18 cellular contexts compared by ENCODE assay signal in the genomic region with DNA sequence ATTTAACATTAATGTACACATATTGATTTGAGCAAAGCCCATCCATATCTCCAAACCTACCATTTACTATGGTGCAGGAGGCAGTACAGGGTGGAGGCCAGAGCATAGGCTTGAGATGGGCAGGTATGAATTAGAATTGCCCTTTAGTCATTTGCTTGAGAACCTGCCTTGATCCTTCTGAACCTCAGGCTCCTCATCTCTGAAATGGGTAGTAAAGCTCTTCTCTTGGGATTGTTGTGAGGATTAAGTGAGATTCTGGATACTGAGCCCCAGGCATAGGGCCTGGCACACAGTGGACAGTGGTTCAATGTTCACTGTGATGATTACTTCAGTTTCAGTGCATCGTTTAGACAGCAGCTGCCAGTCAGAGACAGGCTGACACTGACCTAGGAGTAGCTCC. TPM values are rescaled to one million over a fixed set of nuclear protein-coding genes. Genes with fewer than 3 reads are reported as not detected.
DNase-seq lines count a peak whose midpoint lies in the region; ATAC-seq, FAIRE-seq and TF ChIP-seq lines count a peak whose summit lies in the region.
"Had no signal": no experiment of that assay in that cellular context is flagged by ENCODE, and none has a peak within 500 bp of the region (broad histone marks: within the 10 kb centered on the region; RNA-seq: fewer than 3 reads in every experiment).

No MANE protein-coding gene starts in this region.

- H3K27ac ChIP-seq in A549 = no peak overlapping the region
- no peak overlapping the region for H3K27ac ChIP-seq in IMR-90 (ENCODE audit: insufficient read depth, low read length)
- H3K27ac ChIP-seq in K562 (ENCODE audit: extremely low read depth, low read depth, low read length) = no peak overlapping the region
- peak overlapping the region in 3 of 4 donors; percentile 25 to 57 (median 25) for H3K27ac ChIP-seq in sigmoid colon
- no peak overlapping the region for H3K27ac ChIP-seq in lower lobe of right lung
- H3K27ac ChIP-seq: BLaER1 treated with 17β-estradiol and CSF1 and Interleukin-3, amounts not matched to agents 10 nM and 100 nM had no signal

- FAIRE-seq in A549 (lab: Jason Lieb, UNC) = no peak
- FAIRE-seq in K562 (lab: Jason Lieb, UNC) = no peak
- FAIRE-seq: D721Med, G401.6, GM12891, GM19239, HTR-8/SVneo had no signal

- dilution Hi-C loops in IMR-90 (cut with HindIII; ENCODE audit: low sequenced_read_pairs, unreplicated experiment) = no loop called here

- H3K36me3 ChIP-seq in IMR-90 (ENCODE audit: control insufficient read depth, insufficient read depth, low read length) = no peaks in the 10 kb centered on the region
- no peaks in the 10 kb centered on the region for H3K36me3 ChIP-seq in K562 (ENCODE audit: control insufficient read depth, insufficient read depth, low read length)
- no peaks in the 10 kb centered on the region for H3K36me3 ChIP-seq in sigmoid colon
- no peaks in the 10 kb centered on the region for H3K36me3 ChIP-seq in lower lobe of right lung
- H3K36me3 ChIP-seq: BLaER1 treated with 17β-estradiol and CSF1 and Interleukin-3, amounts not matched to agents 10 nM and 100 nM; HAP-1 had no signal

- BruUV-seq in IMR-90 (replicated peaks; lab: Mats Ljungman, UMichigan) (no TSS peak), K562 (replicated peaks; lab: Mats Ljungman, UMichigan) (no TSS peak)

- no peak overlapping the region for H2AK9ac ChIP-seq in IMR-90 (replicated peaks; ENCODE audit: low read depth, low read length, poor library complexity)

- no peak overlapping the region for H3K4ac ChIP-seq in IMR-90 (ENCODE audit: low read depth, low read length)

- H3K56ac ChIP-seq in IMR-90 (ENCODE audit: extremely low read depth, insufficient read depth, low read length) = no peak overlapping the region

- H3K79me2 ChIP-seq in K562 (ENCODE audit: control insufficient read depth, insufficient read depth, low read length) = no peaks in the 10 kb centered on the region

- H2AFZ ChIP-seq in IMR-90 (replicated peaks; ENCODE audit: low read length, poor library complexity) (no peak overlapping the region), K562 (ENCODE audit: low read depth, low read length) (no peak overlapping the region)

- ATAC-seq in A549 (no peak), IMR-90 (ENCODE audit: low read depth) (no peak), K562 (no peak), HG03097 (IDR thresholded peaks at IDR 0.05; ENCODE audit: low FRiP score, unreplicated experiment) (no peak), lower lobe of right lung (no peak)

- H3K4me3 ChIP-seq in A549 (no peak overlapping the region), IMR-90 (ENCODE audit: insufficient read depth, low read depth, low read length) (no peak overlapping the region), K562 (no peak overlapping the region), sigmoid colon (no peak overlapping the region), lower lobe of right lung (no peak overlapping the region)
- H3K4me3 ChIP-seq: BLaER1 treated with 17β-estradiol and CSF1 and Interleukin-3, amounts not matched to agents 10 nM and 100 nM; HAP-1 had no signal

- no peak overlapping the region for H2BK5ac ChIP-seq in IMR-90 (ENCODE audit: low read depth, low read length, poor library complexity, severe bottlenecking)

- H3K36me3 Mint-ChIP-seq in type B pancreatic cell = no peaks in the 10 kb centered on the region

- no peak overlapping the region for H2BK20ac ChIP-seq in IMR-90 (ENCODE audit: low read depth, low read length)

- peaks cover 21% of the 10 kb centered on the region for H3K4me1 ChIP-seq in A549
- H3K4me1 ChIP-seq in IMR-90 (ENCODE audit: control insufficient read depth, insufficient read depth, low read length) = peaks cover 6% of the 10 kb centered on the region; the same call in 1 of the 2 replicates
- H3K4me1 ChIP-seq in K562 (replicated peaks in 1 of 2; ENCODE audit: control insufficient read depth in 2 of 2, insufficient read depth in 2 of 2, low read length in 2 of 2) = peaks cover 0 to 9% of the 10 kb centered on the region in 2 experiments; a peak in 3 of 5 replicates
- H3K4me1 ChIP-seq in sigmoid colon = peaks cover 0 to 42% (median 34%) of the 10 kb centered on the region in 4 donors
- H3K4me1 ChIP-seq in lower lobe of right lung = peaks cover 12% of the 10 kb centered on the region
- H3K4me1 ChIP-seq: HAP-1 had no signal

- H3K9ac ChIP-seq in IMR-90 (ENCODE audit: low read depth, low read length) (no peak overlapping the region), K562 (ENCODE audit: insufficient read depth in 1 of 2, low read depth in 2 of 2, low read length in 2 of 2) (no peak overlapping the region)
- H3K9ac ChIP-seq: BLaER1 treated with 17β-estradiol and CSF1 and Interleukin-3, amounts not matched to agents 10 nM and 100 nM had no signal

- no peak for TF ChIP-seq POLR2A in A549 (IDR thresholded peaks at IDR 0.05; ENCODE audit: low read length)
- TF ChIP-seq POLR2A in IMR-90 (IDR thresholded peaks at IDR 0.05; ENCODE audit: low read depth, low read length) = no peak
- no peak for TF ChIP-seq POLR2A in K562 (conservative IDR thresholded peaks at IDR 0.05)
- TF ChIP-seq POLR2A in sigmoid colon (IDR thresholded peaks at IDR 0.05) = no peak

- WGBS in A549 (ENCODE audit: missing lambda C conversion rate) = 82% methylated on average over 1 of the region's 1 CpG
- no CpG with 5 or more reads among the region's 1 CpG for WGBS in IMR-90 (ENCODE audit: extremely low coverage in 2 of 2, insufficient read length in 1 of 2), 2 experiments
- WGBS in K562 (ENCODE audit: insufficient coverage, low coverage, missing lambda C conversion rate) = 5% methylated on average over 1 of the region's 1 CpG
- WGBS in sigmoid colon, 2 donors = 59 to 66% methylated on average over 1 of the region's 1 CpG

- no peak overlapping the region for H4K8ac ChIP-seq in IMR-90 (ENCODE audit: low read depth in 2 of 2, low read length in 2 of 2)

- H3K4me1 Mint-ChIP-seq in type B pancreatic cell (ENCODE audit: unreplicated experiment) = peaks cover 24% of the 10 kb centered on the region

- H2BK120ac ChIP-seq in IMR-90 (ENCODE audit: low read depth, low read length) = no peak overlapping the region

- H4K20me1 ChIP-seq in IMR-90 (ENCODE audit: insufficient read depth, low read length) (peaks cover 14% of the 10 kb centered on the region), K562 (replicated peaks; ENCODE audit: control insufficient read depth, insufficient read depth, low read length) (no peaks in the 10 kb centered on the region)
- H4K20me1 ChIP-seq: BLaER1 treated with 17β-estradiol and CSF1 and Interleukin-3, amounts not matched to agents 10 nM and 100 nM had no signal

- H3K9me3 ChIP-seq in A549 (peaks cover 11% of the 10 kb centered on the region; the same call in 2 of the 3 replicates), IMR-90 (ENCODE audit: control insufficient read depth, insufficient read depth, low read length) (no peaks in the 10 kb centered on the region), K562 (replicated peaks; ENCODE audit: control insufficient read depth, insufficient read depth, low read depth, low read length) (no peaks in the 10 kb centered on the region), sigmoid colon (no peaks in the 10 kb centered on the region), lower lobe of right lung (no peaks in the 10 kb centered on the region)
- H3K9me3 ChIP-seq: Caco-2, HAP-1 had no signal

- 0 out of 2 replicates have a peak overlapping the region, but pooled peaks have one; percentile 24 for H3K23ac ChIP-seq in IMR-90 (ENCODE audit: low read depth, low read length)

- H3K27me3 ChIP-seq in IMR-90 (ENCODE audit: control insufficient read depth, insufficient read depth, low read length) (no peaks in the 10 kb centered on the region), K562 (ENCODE audit: control insufficient read depth in 2 of 2, insufficient read depth in 2 of 2, low read length in 2 of 2) (peaks cover 26 to 29% of the 10 kb centered on the region in 2 experiments), sigmoid colon (no peaks in the 10 kb centered on the region), lower lobe of right lung (ENCODE audit: low read depth) (no peaks in the 10 kb centered on the region)

- POLR2A ChIA-PET in A549 (lab: Yijun Ruan, JAX) = no interaction called here
- POLR2A ChIA-PET in IMR-90 (lab: Charles Lee; ENCODE audit: unreplicated experiment) = no interaction called here
- POLR2A ChIA-PET in K562 (lab: Yijun Ruan, JAX) = interaction anchor here (1.8 kb wide), 1 partner anchor 11 kb away, joined by 6 read pairs; no protein-coding TSS in a partner anchor

- peaks cover 27% of the 10 kb centered on the region for H3K27me3 Mint-ChIP-seq in type B pancreatic cell

- DNase-seq in A549 (ENCODE audit: low read depth in 1 of 2, low spot score in 1 of 2) = no peak
- no peak for DNase-seq in IMR-90
- no peak for DNase-seq in K562 (ENCODE audit: extremely low read depth in 1 of 4, low spot score in 3 of 4)
- no peak for DNase-seq in sigmoid colon
- no peak for DNase-seq in NCI-H2081 treated with DMSO at 0.1 percent for 48 hours (lab: John Stamatoyannopoulos, UW)
- DNase-seq in lower lobe of right lung = no peak
- no peak for DNase-seq in type B pancreatic cell (ENCODE audit: extremely low spot score, unreplicated experiment)
- DNase-seq: 8988T, Caco-2 had no signal

- TF ChIP-seq CTCF in A549 (IDR thresholded peaks at IDR 0.05) = no peak
- no peak for TF ChIP-seq CTCF in IMR-90 (conservative IDR thresholded peaks at IDR 0.05; ENCODE audit: low read depth, low read length)
- TF ChIP-seq CTCF in K562 (IDR thresholded peaks at IDR 0.05 in 2 of 3, conservative IDR thresholded peaks at IDR 0.05 in 1 of 3; ENCODE audit: insufficient read depth in 2 of 3, low read depth in 1 of 3, low read length in 3 of 3) = no peak
- TF ChIP-seq CTCF in sigmoid colon (IDR thresholded peaks at IDR 0.05) = no peak
- TF ChIP-seq CTCF in lower lobe of right lung (IDR thresholded peaks at IDR 0.05) = no peak
- no peak for TF ChIP-seq CTCF in type B pancreatic cell (conservative IDR thresholded peaks at IDR 0.05)

- TF ChIP-seq RAD21 in A549 (conservative IDR thresholded peaks at IDR 0.05 in 1 of 2, IDR thresholded peaks at IDR 0.05 in 1 of 2) (no peak), IMR-90 (IDR thresholded peaks at IDR 0.05; ENCODE audit: low read length) (no peak), K562 (CRISPR knock-in tag; conservative IDR thresholded peaks at IDR 0.05 in 1 of 2, IDR thresholded peaks at IDR 0.05 in 1 of 2) (no peak)

- no peak overlapping the region for H3K14ac ChIP-seq in IMR-90 (replicated peaks; ENCODE audit: low read depth, low read length)

- H2BK15ac ChIP-seq in IMR-90 (ENCODE audit: low read depth, low read length) = no peak overlapping the region

- H2AK5ac ChIP-seq in IMR-90 (ENCODE audit: low read depth, low read length) = 0 out of 2 replicates have a peak overlapping the region, but pooled peaks have one; percentile 15

- no peak for TF ChIP-seq EP300 in A549 (IDR thresholded peaks at IDR 0.05)
- TF ChIP-seq EP300 in K562 (IDR thresholded peaks at IDR 0.05; ENCODE audit: low read length) = no peak
- TF ChIP-seq EP300 in sigmoid colon (IDR thresholded peaks at IDR 0.05) = no peak

- H3K18ac ChIP-seq in IMR-90 (ENCODE audit: low read depth, low read length) = no peak overlapping the region

- in situ Hi-C loops in IMR-90 (cut with MboI; ENCODE audit: low sequenced_read_pairs) = no loop called here
- in situ Hi-C loops in K562 (cut with MboI) = no loop called here

- no peak overlapping the region for H3K4me3 Mint-ChIP-seq in type B pancreatic cell
- H3K4me3 Mint-ChIP-seq: B cell had no signal

- no peaks in the 10 kb centered on the region for H3K9me3 Mint-ChIP-seq in type B pancreatic cell

- intact Hi-C loops in IMR-90 (cut with micrococcal nuclease) (no loop called here), K562 (cut with micrococcal nuclease) (no loop called here), sigmoid colon (cut with DNase I) (no loop called here), lower lobe of right lung (cut with DNase I) (no loop called here)

- H3K27ac Mint-ChIP-seq in type B pancreatic cell = no peak overlapping the region
- H3K27ac Mint-ChIP-seq: B cell had no signal

- CTCF ChIA-PET in A549 (lab: Yijun Ruan, JAX) = interaction anchor here (0.5 to 2.2 kb wide), 4 partner anchors 24 to 181 kb away, joined by 3 to 7 read pairs (median 4); no protein-coding TSS in a partner anchor
- CTCF ChIA-PET in IMR-90 (lab: Yijun Ruan, JAX) = no interaction called here
- CTCF ChIA-PET in K562 (lab: Yijun Ruan, JAX; ENCODE audit: low intra/inter-chr PET ratio) = no interaction called here

- H4K91ac ChIP-seq in IMR-90 (ENCODE audit: insufficient read depth, low read depth, low read length) = no peak overlapping the region

- H3K4me2 ChIP-seq in A549 (no peak overlapping the region), IMR-90 (ENCODE audit: low read depth, low read length) (no peak overlapping the region), K562 (ENCODE audit: insufficient read depth, low read length) (no peak overlapping the region)
- H3K4me2 ChIP-seq: BLaER1 treated with 17β-estradiol and CSF1 and Interleukin-3, amounts not matched to agents 10 nM and 100 nM had no signal

- H3K79me1 ChIP-seq in IMR-90 (ENCODE audit: low read depth in 1 of 2, low read length in 2 of 2) = peaks cover 10 to 37% of the 10 kb centered on the region in 2 experiments

- H3K9me1 ChIP-seq in IMR-90 (ENCODE audit: insufficient read depth, low read length) = peaks cover 7% of the 10 kb centered on the region; the same call in 1 of the 2 replicates
- H3K9me1 ChIP-seq in K562 (ENCODE audit: control insufficient read depth, insufficient read depth, low read length) = no peaks in the 10 kb centered on the region

- no peak overlapping the region for H4K5ac ChIP-seq in IMR-90 (ENCODE audit: low read depth, low read length)

RNA-seq across cellular contexts. Expression of a gene that starts 5.0 kb away (rescaled TPM):
- polyA plus RNA-seq in A549 (2011; rRNA removed) (4.5 and 4.8 TPM in 2 replicates), A549 (2017; fragmentation: RNase III; extraction: RNeasy Plus Mini Kit Qiagen cat#74134 plus additional on column Dnase treatment) (5.0 to 8.1 TPM (median 5.7 TPM) in 3 replicates), IMR-90 (2012; rRNA removed) (3.2 and 3.5 TPM in 2 replicates), K562 (2011; rRNA removed) (6.2 and 10.7 TPM in 2 replicates), K562 (2014; fragmentation: Illumina TruSeq; extraction: Trizol) (6.6 and 7.3 TPM in 2 replicates), K562 (2014; fragmentation: Nextera tagmentation; extraction: Ambion mirVana) (10 to 100 TPM in 1 of 2 experiments, 1 to 10 TPM in 1; 9.5 to 10.7 TPM), K562 (2014; rRNA removed) (13.7 and 17.1 TPM in 2 replicates), sigmoid colon (10 to 100 TPM in 2 of 3 donors, 1 to 10 TPM in 1; 5.4 to 12.7 (median 10.1) TPM)
- 2.1 and 2.9 TPM in 2 replicates for polyA plus RNA-seq in A549 (2012; cell fraction: cytosol; rRNA removed)
- 3.0 and 4.1 TPM in 2 replicates for polyA plus RNA-seq in A549 (2012; cell fraction: nucleus; rRNA removed)
- polyA minus RNA-seq in A549 (2011; rRNA and poly(A)+ RNA removed) = 6.4 and 7.5 TPM in 2 replicates
- total RNA-seq in IMR-90 (2012; rRNA removed) (4.3 and 4.7 TPM in 2 replicates), K562 (2014; rRNA removed) (6.6 and 9.4 TPM in 2 replicates), K562 (2014; rRNA removed; fragmentation: Illumina TruSeq; extraction: Trizol) (10.3 and 11.9 TPM in 2 replicates), K562 (2015; rRNA removed; fragmentation: Illumina TruSeq; extraction: Trizol) (9.2 and 9.8 TPM in 2 replicates), K562 (2021) (8.9 and 11.2 TPM in 2 replicates), sigmoid colon (10 to 100 TPM; 12.8 to 20.5 (median 17.9) TPM), lower lobe of right lung (17.7 TPM), type B pancreatic cell (ENCODE audit: low replicate concordance) (15.8 and 16.0 TPM in 2 replicates)
- 1.3 and 1.8 TPM in 2 replicates for polyA plus RNA-seq in IMR-90 (2012; cell fraction: cytosol; rRNA removed)
- 3.4 and 6.4 TPM in 2 replicates for polyA plus RNA-seq in IMR-90 (2012; cell fraction: nucleus; rRNA removed; ENCODE audit: low replicate concordance)
- 33.1 and 33.6 TPM in 2 replicates for total RNA-seq in K562 (2011; cell fraction: chromatin; rRNA removed; ENCODE audit: low replicate concordance)
- total RNA-seq in K562 (2011; cell fraction: nucleolus; rRNA removed) = 14.2 and 19.1 TPM in 2 replicates
- total RNA-seq in K562 (2011; cell fraction: nucleoplasm; rRNA removed) = 23.5 and 31.5 TPM in 2 replicates
- polyA plus RNA-seq in K562 (2011; cell fraction: cytosol; rRNA removed) = 2.9 and 5.1 TPM in 2 replicates
- polyA plus RNA-seq in K562 (2011; cell fraction: nucleus; rRNA removed) = 6.9 and 8.4 TPM in 2 replicates
- polyA plus RNA-seq in K562 (2012) = 5.9 and 9.7 TPM in 2 replicates
- 7.9 and 8.8 TPM in 2 replicates for polyA minus RNA-seq in K562 (2011; rRNA and poly(A)+ RNA removed)
- polyA minus RNA-seq in K562 (2011; cell fraction: cytosol; rRNA and poly(A)+ RNA removed) = 2.0 and 3.5 TPM in 2 replicates
- 12.4 and 12.9 TPM in 2 replicates for polyA minus RNA-seq in K562 (2011; cell fraction: nucleus; rRNA and poly(A)+ RNA removed)

Comparison
In these comparisons a context has a peak if more than half of its experiments do, and no peak if none do; other contexts are left out.
1. H3K27ac ChIP-seq: peak in sigmoid colon (3 of 4); none in A549 (0 of 2), IMR-90 (single experiment), K562 (single experiment) and lower lobe of right lung (single experiment).